8 cellular contexts compared by ENCODE assay signal in genomic region chr19:39480337-39481228, GRCh38. TPM values are rescaled to one million over a fixed set of nuclear protein-coding genes. Genes with fewer than 3 reads are reported as not detected.
DNase-seq lines count a peak whose midpoint lies in the region; ATAC-seq, FAIRE-seq and TF ChIP-seq lines count a peak whose summit lies in the region.

Gene TIMM50, plus strand, starts transcription at chr19:39480838. Its CDS starts 16 bp downstream, at chr19:39480854.

- no peaks in the 10 kb centered on the region for H3K9me3 ChIP-seq in HepG2 (ENCODE audit: low read length)

- CTCF ChIA-PET in HepG2 (lab: Yijun Ruan, JAX; ENCODE audit: low intra/inter-chr PET ratio, low total read pairs) = no interaction called here

- H2AFZ ChIP-seq in HepG2 (ENCODE audit: low read length) = peak within 1 kb of the TSS; percentile 89

- WGBS in HepG2 (ENCODE audit: low lambda C conversion rate) = 2% methylated on average over 16 of the region's 62 CpGs

- FAIRE-seq in HepG2 (lab: Jason Lieb, UNC) = peak; percentile 72

- POLR2A ChIA-PET in HepG2 (lab: Yijun Ruan, JAX) = interaction anchor here (0.7 to 1.2 kb wide), 5 partner anchors 17 to 59 kb away, joined by 3 to 5 read pairs (median 3); partner anchors contain the start of gene RPS16

- ATAC-seq in GM19397 (IDR thresholded peaks at IDR 0.05; ENCODE audit: unreplicated experiment) (peak; percentile 93), HG03571 (IDR thresholded peaks at IDR 0.05; ENCODE audit: unreplicated experiment) (peak; percentile 81), HepG2 (peak; percentile 90)

- H3K9ac ChIP-seq in HepG2 (ENCODE audit: insufficient read depth, low read depth, low read length) = peak within 1 kb of the TSS; percentile 99

- H3K36me3 ChIP-seq in HepG2 (replicated peaks in 1 of 2; ENCODE audit: control insufficient read depth in 1 of 2, insufficient read depth in 2 of 2, low read length in 2 of 2) = peaks cover 6 to 33% of the 10 kb centered on the region in 2 experiments; a peak in 3 of 5 replicates

- in situ Hi-C loops in HepG2 (cut with HindIII; ENCODE audit: extremely low pct_ligation_motif_present, low pct_unique_long_range_greater_than_20kb) = no loop called here

- BruUV-seq in HepG2 (replicated peaks; lab: Mats Ljungman, UMichigan) = TSS peak; percentile 72

- intact Hi-C loops in HepG2 (cut with micrococcal nuclease; ENCODE audit: unreplicated experiment) = no loop called here

- peaks cover 18% of the 10 kb centered on the region for H3K79me2 ChIP-seq in HepG2 (ENCODE audit: insufficient read depth, low read length)

- H4K20me1 ChIP-seq in HepG2 (ENCODE audit: insufficient read depth, low read length) = no peaks in the 10 kb centered on the region

- H3K27ac ChIP-seq in C4-2B (peak within 1 kb of the TSS; percentile 96), HepG2 (ENCODE audit: extremely low read length, insufficient read depth, low read length) (peak within 1 kb of the TSS; percentile 89)

- DNase-seq in NCI-H82 (lab: John Stamatoyannopoulos, UW) (peak; percentile 100), dermis blood vessel endothelial cell (peak; percentile 96), HepG2 (ENCODE audit: low spot score) (peak; percentile 94)
- peak; percentile 97 for DNase-seq in activated CD4-positive, alpha-beta T cell treated with anti-CD3 and anti-CD28 coated beads, Interleukin-2, amount 50 U/mL, for 4 hours
- peak; percentile 99 for DNase-seq in stimulated activated CD4-positive, alpha-beta T cell treated with anti-CD3 and anti-CD28 coated beads, Interleukin-2, amount 100 ng/mL, for 48 hours

- H3K4me3 ChIP-seq in HepG2 (replicated peaks in 1 of 3; ENCODE audit: insufficient read depth in 1 of 3, low read depth in 2 of 3, low read length in 3 of 3) = peak within 1 kb of the TSS; percentile 84 to 96 (median 94)

- peak; percentile 31; the same call in 1 of the 2 replicates for TF ChIP-seq RAD21 in HepG2 (CRISPR knock-in tag; IDR thresholded peaks at IDR 0.05)

- peaks cover 25% of the 10 kb centered on the region for H3K4me1 ChIP-seq in HepG2 (ENCODE audit: insufficient read depth, low read length)

- TF ChIP-seq POLR2A in HepG2 (IDR thresholded peaks at IDR 0.05; ENCODE audit: insufficient read depth in 1 of 2, low read depth in 2 of 2, low read length in 2 of 2) = peak; percentile 75 to 82

- peak within 1 kb of the TSS; percentile 96 for H3K4me2 ChIP-seq in HepG2 (ENCODE audit: low read depth, low read length)

- H3K27me3 ChIP-seq in HepG2 (ENCODE audit: control insufficient read depth in 1 of 2, insufficient read depth in 2 of 2, low read length in 2 of 2) = no peaks in the 10 kb centered on the region; a peak in 1 of 5 replicates

- TF ChIP-seq EP300 in HepG2 (IDR thresholded peaks at IDR 0.05; ENCODE audit: low read depth in 2 of 2, low read length in 2 of 2) = no peak
- no peak for TF ChIP-seq EP300 in HepG2 (CRISPR knock-in tag; IDR thresholded peaks at IDR 0.05; ENCODE audit: borderline replicate concordance)

- TF ChIP-seq CTCF in C4-2B (conservative IDR thresholded peaks at IDR 0.05) (no peak), HepG2 (CRISPR knock-in tag; IDR thresholded peaks at IDR 0.05) (peak; percentile 34; the same call in 1 of the 2 replicates)

TF ChIP-seq in HepG2, 621 proteins besides CTCF, POLR2A, EP300 and RAD21 (continues in another document):
- TF ChIP-seq ZNF124 (CRISPR knock-in tag; IDR thresholded peaks at IDR 0.05) (no peak; the same call in 1 of the 2 replicates), ZFX (CRISPR knock-in tag; IDR thresholded peaks at IDR 0.05; ENCODE audit: low read depth) (peak; percentile 89), HDAC2 (CRISPR knock-in tag; IDR thresholded peaks at IDR 0.05) (peak; percentile 63), ZMYM3 (CRISPR knock-in tag; IDR thresholded peaks at IDR 0.05) (peak; percentile 45; the same call in 1 of the 2 replicates), RBFOX2 (IDR thresholded peaks at IDR 0.05; ENCODE audit: low read depth, low read length) (peak; percentile 96), PAWR (CRISPR knock-in tag; IDR thresholded peaks at IDR 0.05; ENCODE audit: borderline replicate concordance) (no peak), MIXL1 (CRISPR knock-in tag; IDR thresholded peaks at IDR 0.05) (0 out of 2 replicates have a peak, but pooled peaks have one; percentile 52), NPAS2 (CRISPR knock-in tag; IDR thresholded peaks at IDR 0.05; ENCODE audit: borderline replicate concordance) (no peak), ZBTB34 (CRISPR knock-in tag; IDR thresholded peaks at IDR 0.05) (peak; percentile 21; the same call in 1 of the 2 replicates), SSRP1 (CRISPR knock-in tag; IDR thresholded peaks at IDR 0.05) (no peak), SNAI1 (CRISPR knock-in tag; IDR thresholded peaks at IDR 0.05; ENCODE audit: borderline replicate concordance) (no peak), ZSCAN30 (CRISPR knock-in tag; IDR thresholded peaks at IDR 0.05) (no peak), HOXD1 (CRISPR knock-in tag; IDR thresholded peaks at IDR 0.05) (no peak), NR3C1 (CRISPR knock-in tag; IDR thresholded peaks at IDR 0.05) (no peak), PAF1 (CRISPR knock-in tag; IDR thresholded peaks at IDR 0.05) (no peak), MTA3 (CRISPR knock-in tag; IDR thresholded peaks at IDR 0.05) (no peak), SMC3 (IDR thresholded peaks at IDR 0.05; ENCODE audit: low read length) (no peak), PHF5A (CRISPR knock-in tag; IDR thresholded peaks at IDR 0.05; ENCODE audit: low read depth, unreplicated experiment) (no peak), RCOR2 (CRISPR knock-in tag; IDR thresholded peaks at IDR 0.05) (peak; percentile 54; the same call in 1 of the 2 replicates), ZNF781 (CRISPR knock-in tag; IDR thresholded peaks at IDR 0.05; ENCODE audit: borderline replicate concordance, not compliant biosample characterization) (no peak), MXI1 (IDR thresholded peaks at IDR 0.05; ENCODE audit: borderline replicate concordance, low read depth, low read length) (peak; percentile 91; the same call in 2 of the 3 replicates), ZNF136 (CRISPR knock-in tag; IDR thresholded peaks at IDR 0.05; ENCODE audit: low read depth) (no peak; the same call in 1 of the 2 replicates), BRCA1 (CRISPR knock-in tag; IDR thresholded peaks at IDR 0.05) (no peak), KAT7 (CRISPR knock-in tag; IDR thresholded peaks at IDR 0.05; ENCODE audit: borderline replicate concordance) (peak; percentile 91; the same call in 1 of the 2 replicates), ETV5 (CRISPR knock-in tag; IDR thresholded peaks at IDR 0.05; ENCODE audit: borderline replicate concordance) (peak; percentile 20; the same call in 1 of the 2 replicates)

RNA-seq across cellular contexts. Expression of gene TIMM50, which starts in this region (rescaled TPM):
- total RNA-seq in dermis blood vessel endothelial cell = 66.5 and 67.9 TPM in 2 replicates
- total RNA-seq in HepG2 (2016; rRNA removed; fragmentation: Illumina TruSeq; extraction: Trizol) = 89.1 and 91.1 TPM in 2 replicates
- 37.5 and 47.3 TPM in 2 replicates for total RNA-seq in HepG2 (2016; cell fraction: cytosol; rRNA removed; fragmentation: Illumina TruSeq; extraction: Trizol; ENCODE audit: low read depth)
- 85.4 and 88.5 TPM in 2 replicates for total RNA-seq in HepG2 (2016; cell fraction: insoluble cytoplasmic fraction; rRNA removed; fragmentation: Illumina TruSeq; extraction: Trizol)
- 43.0 and 47.2 TPM in 2 replicates for total RNA-seq in HepG2 (2016; cell fraction: membrane; rRNA removed; fragmentation: Illumina TruSeq; extraction: Trizol)
- 57.0 and 65.5 TPM in 2 replicates for total RNA-seq in HepG2 (2016; cell fraction: nucleus; rRNA removed; fragmentation: Illumina TruSeq; extraction: Trizol)
- 90.0 and 92.5 TPM in 2 replicates for polyA plus RNA-seq in HepG2 (2011; rRNA removed)
- polyA plus RNA-seq in HepG2 (2011; cell fraction: cytosol; rRNA removed) = 85.2 and 108 TPM in 2 replicates
- 135 and 143 TPM in 2 replicates for polyA plus RNA-seq in HepG2 (2011; cell fraction: nucleus; rRNA removed)
- 65.0 and 84.2 TPM in 2 replicates for polyA plus RNA-seq in HepG2 (2012)
- 41.8 and 47.0 TPM in 2 replicates for polyA plus RNA-seq in HepG2 (2016; cell fraction: cytosol; fragmentation: Illumina TruSeq; extraction: Trizol; ENCODE audit: low read depth)
- polyA plus RNA-seq in HepG2 (2016; cell fraction: insoluble cytoplasmic fraction; fragmentation: Illumina TruSeq; extraction: Trizol; ENCODE audit: low read depth) = 88.6 and 92.5 TPM in 2 replicates
- polyA plus RNA-seq in HepG2 (2016; cell fraction: membrane; fragmentation: Illumina TruSeq; extraction: Trizol; ENCODE audit: low read depth) = 38.0 and 40.4 TPM in 2 replicates
- 111 and 123 TPM in 2 replicates for polyA plus RNA-seq in HepG2 (2016; cell fraction: nucleus; fragmentation: Illumina TruSeq; extraction: Trizol; ENCODE audit: insufficient read depth, low read depth)
- 121 and 194 TPM in 2 replicates for polyA minus RNA-seq in HepG2 (2011; rRNA and poly(A)+ RNA removed; ENCODE audit: low replicate concordance)
- polyA minus RNA-seq in HepG2 (2011; cell fraction: cytosol; rRNA and poly(A)+ RNA removed) = 41.5 and 44.7 TPM in 2 replicates
- polyA minus RNA-seq in HepG2 (2011; cell fraction: nucleus; rRNA and poly(A)+ RNA removed) = 42.4 and 52.5 TPM in 2 replicates

Comparison
In these comparisons a context has a peak if more than half of its experiments do, and no peak if none do; other contexts are left out.
1. Peak in every context shown above with its lines: DNase-seq, ATAC-seq, H3K4me3 ChIP-seq and H3K27ac ChIP-seq.